In the genomic region with DNA sequence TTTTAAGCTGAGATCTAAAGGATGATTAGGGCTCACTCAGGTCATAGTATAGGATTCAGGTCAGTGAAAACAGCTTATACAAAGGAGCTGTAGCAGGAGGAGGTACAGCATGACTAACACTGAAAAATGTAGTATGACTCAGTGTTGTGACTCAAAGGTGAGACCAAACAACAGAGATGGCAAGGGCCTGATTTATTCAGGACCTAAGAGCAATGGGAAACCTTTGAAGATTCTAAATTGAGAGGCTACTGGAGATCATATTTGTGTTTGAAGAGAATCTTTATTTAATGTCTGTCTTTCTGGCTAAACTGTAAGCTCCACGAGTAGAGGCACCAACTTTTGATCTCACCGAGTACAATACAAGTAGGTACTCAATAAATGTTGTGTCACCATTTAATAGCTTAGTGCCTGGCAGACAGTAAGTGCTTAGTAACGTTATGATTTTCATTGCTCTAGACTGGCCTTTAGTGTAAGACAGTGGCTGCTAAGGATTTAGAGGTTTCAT, we compare ENCODE assay signal across 9 cellular contexts. TPM values are rescaled to one million over a fixed set of nuclear protein-coding genes. Genes with fewer than 3 reads are reported as not detected.
DNase-seq lines count a peak whose midpoint lies in the region; ATAC-seq and TF ChIP-seq lines count a peak whose summit lies in the region.
"Had no signal": no experiment of that assay in that cellular context is flagged by ENCODE, and none has a peak within 500 bp of the region (broad histone marks: within the 10 kb centered on the region; RNA-seq: fewer than 3 reads in every experiment).

No MANE protein-coding gene starts in this region.

- no peak overlapping the region for H3K4me3 ChIP-seq in HUES64 (ENCODE audit: low read length)
- H3K4me3 ChIP-seq in epithelial cell of esophagus (ENCODE audit: low read length): no peak overlapping the region
- no peak overlapping the region for H3K4me3 ChIP-seq in MM.1S (ENCODE audit: low read length)
- H3K4me3 ChIP-seq: BLaER1 had no signal

- no peaks in the 10 kb centered on the region for H3K9me3 Mint-ChIP-seq in activated T-cell treated with anti-CD3 and anti-CD28 coated beads, Interleukin-2, amount 50 U/mL, for 4 hours
- H3K9me3 Mint-ChIP-seq in stimulated activated naive CD8-positive, alpha-beta T cell treated with anti-CD3 and anti-CD28 coated beads, Interleukin-15, amount 100 ng/mL, for 72 hours: no peaks in the 10 kb centered on the region

- H3K27me3 ChIP-seq in HUES64 (ENCODE audit: insufficient read depth, low read length): no peaks in the 10 kb centered on the region
- H3K27me3 ChIP-seq in MM.1S (replicated peaks; ENCODE audit: insufficient read depth, low read length): no peaks in the 10 kb centered on the region
- H3K27me3 ChIP-seq: BLaER1 had no signal

- no peaks in the 10 kb centered on the region for H3K4me1 Mint-ChIP-seq in activated T-cell treated with anti-CD3 and anti-CD28 coated beads, Interleukin-2, amount 50 U/mL, for 4 hours (ENCODE audit: low read depth)
- H3K4me1 Mint-ChIP-seq in stimulated activated naive CD8-positive, alpha-beta T cell treated with anti-CD3 and anti-CD28 coated beads, Interleukin-15, amount 100 ng/mL, for 72 hours: no peaks in the 10 kb centered on the region

- 0 out of 2 replicates have a peak, but pooled peaks cover 8% of the 10 kb centered on the region for H3K36me3 ChIP-seq in HUES64 (ENCODE audit: insufficient read depth, low read length)
- H3K36me3 ChIP-seq in MM.1S (replicated peaks; ENCODE audit: insufficient read depth, low read length): no peaks in the 10 kb centered on the region
- H3K36me3 ChIP-seq: BLaER1 had no signal

- no peak overlapping the region for H3K4me2 ChIP-seq in MM.1S (ENCODE audit: low read depth, low read length)
- H3K4me2 ChIP-seq: BLaER1 had no signal

- TF ChIP-seq CTCF in epithelial cell of esophagus (IDR thresholded peaks at IDR 0.05; ENCODE audit: insufficient read depth, low read depth, low read length, missing control alignments) (no peak), MM.1S (IDR thresholded peaks at IDR 0.05; ENCODE audit: low read length) (no peak)

- H3K9me3 ChIP-seq in HUES64 (ENCODE audit: insufficient read depth, low read depth, low read length) (no peaks in the 10 kb centered on the region), MM.1S (replicated peaks; ENCODE audit: insufficient read depth, low read length) (no peaks in the 10 kb centered on the region)
- H3K9me3 ChIP-seq: BLaER1 had no signal

- no peaks in the 10 kb centered on the region for H4K20me1 ChIP-seq in MM.1S (ENCODE audit: insufficient read depth, low read length)
- H4K20me1 ChIP-seq: BLaER1 had no signal

- no peak for DNase-seq in activated T-cell treated with anti-CD3 and anti-CD28 coated beads, Interleukin-2, amount 50 U/mL, for 4 hours
- DNase-seq in activated T-cell treated with anti-CD3 and anti-CD28 coated beads for 4 hours (no peak), epithelial cell of esophagus (ENCODE audit: low read depth) (peak; percentile 93), MM.1S (no peak), activated gamma-delta T cell treated with Interleukin-2 at 50 U/mL for 16 hours (no peak)
- no peak for DNase-seq in stimulated activated naive CD8-positive, alpha-beta T cell treated with anti-CD3 and anti-CD28 coated beads, Interleukin-15, amount 100 ng/mL, for 72 hours
- DNase-seq in activated CD4-positive, alpha-beta T cell treated with anti-CD3 and anti-CD28 coated beads for 1 hour: no peak

- H3K27me3 Mint-ChIP-seq in activated T-cell treated with anti-CD3 and anti-CD28 coated beads, Interleukin-2, amount 50 U/mL, for 4 hours (ENCODE audit: low read depth): no peaks in the 10 kb centered on the region
- H3K27me3 Mint-ChIP-seq in stimulated activated naive CD8-positive, alpha-beta T cell treated with anti-CD3 and anti-CD28 coated beads, Interleukin-15, amount 100 ng/mL, for 72 hours: no peaks in the 10 kb centered on the region

- no peak overlapping the region for H2AFZ ChIP-seq in MM.1S (ENCODE audit: low read length)

- peak overlapping the region; percentile 67 for H3K27ac ChIP-seq in HUES64 (ENCODE audit: low read depth, low read length)
- H3K27ac ChIP-seq in MM.1S (ENCODE audit: low read length): no peak overlapping the region
- H3K27ac ChIP-seq: BLaER1 had no signal

- WGBS in HUES64: 72% methylated on average over 3 of the region's 3 CpGs

- H3K4me1 ChIP-seq in HUES64 (ENCODE audit: insufficient read depth, low read length) (peaks cover 19% of the 10 kb centered on the region), MM.1S (ENCODE audit: low read length) (no peaks in the 10 kb centered on the region)
- H3K4me1 ChIP-seq: BLaER1 had no signal

- no peak overlapping the region for H3K4me3 Mint-ChIP-seq in activated T-cell treated with anti-CD3 and anti-CD28 coated beads, Interleukin-2, amount 50 U/mL, for 4 hours
- no peak overlapping the region for H3K4me3 Mint-ChIP-seq in stimulated activated naive CD8-positive, alpha-beta T cell treated with anti-CD3 and anti-CD28 coated beads, Interleukin-15, amount 100 ng/mL, for 72 hours

- no peak overlapping the region for H3K27ac Mint-ChIP-seq in stimulated activated naive CD8-positive, alpha-beta T cell treated with anti-CD3 and anti-CD28 coated beads, Interleukin-15, amount 100 ng/mL, for 72 hours

- no peaks in the 10 kb centered on the region for H3K79me2 ChIP-seq in MM.1S (ENCODE audit: low read length)

- H3K36me3 Mint-ChIP-seq in activated T-cell treated with anti-CD3 and anti-CD28 coated beads, Interleukin-2, amount 50 U/mL, for 4 hours (ENCODE audit: insufficient read depth): no peaks in the 10 kb centered on the region

- ATAC-seq in activated T-cell treated with anti-CD3 and anti-CD28 coated beads, Interleukin-2, amount 50 U/mL, for 4 hours: peak; percentile 77 to 89
- peak; percentile 86 for ATAC-seq in stimulated activated naive CD8-positive, alpha-beta T cell treated with anti-CD3 and anti-CD28 coated beads, Interleukin-15, amount 100 ng/mL, for 72 hours

- H3K9me2 ChIP-seq in MM.1S (replicated peaks; ENCODE audit: insufficient read depth, low read length): no peaks in the 10 kb centered on the region

- H3K9ac ChIP-seq in HUES64 (ENCODE audit: low read depth, low read length): no peak overlapping the region; the same call in 1 of the 2 replicates
- H3K9ac ChIP-seq in MM.1S (ENCODE audit: low read length): no peak overlapping the region
- H3K9ac ChIP-seq: BLaER1 had no signal

- no peaks in the 10 kb centered on the region for H3F3A ChIP-seq in MM.1S (ENCODE audit: insufficient read depth, low read length)

RNA-seq across cellular contexts. Expression of a gene that starts 43.5 kb away (rescaled TPM):
- total RNA-seq in activated T-cell treated with anti-CD3 and anti-CD28 coated beads, Interleukin-2, amount 50 U/mL, for 4 hours: not detected
- 2.1 TPM for polyA plus RNA-seq in HUES64 (2013, experiment 1 of 2)
- polyA plus RNA-seq in HUES64 (2013, experiment 2 of 2): 3.2 TPM
